Comparison of ENCODE assay signal across 19 cellular contexts in genomic region chr15:78681306-78682012, GRCh38.
DNase-seq lines count a peak whose midpoint lies in the region; ATAC-seq and TF ChIP-seq lines count a peak whose summit lies in the region.
"Had no signal": no experiment of that assay in that cellular context is flagged by ENCODE, and none has a peak within 500 bp of the region (broad histone marks: within the 10 kb centered on the region; RNA-seq: fewer than 3 reads in every experiment).

No MANE protein-coding gene starts in this region.

- no peak overlapping the region for H3K9ac ChIP-seq in Loucy (ENCODE audit: low read depth, low read length, poor library complexity, severe bottlenecking)

- no peak overlapping the region for H3K4me3 ChIP-seq in Loucy (ENCODE audit: low read length, poor library complexity, severe bottlenecking)
- H3K4me3 ChIP-seq: body of pancreas, Peyer's patch, psoas muscle, tibial nerve had no signal

- H4K20me1 ChIP-seq in Loucy (ENCODE audit: insufficient read depth, low read length, poor library complexity, severe bottlenecking): no peaks in the 10 kb centered on the region

- H3K36me3 ChIP-seq in Loucy (ENCODE audit: insufficient read depth, low read length): no peaks in the 10 kb centered on the region
- H3K36me3 ChIP-seq: Peyer's patch, tibial nerve had no signal

- no peaks in the 10 kb centered on the region for H3K79me2 ChIP-seq in Loucy (ENCODE audit: insufficient read depth, low read length)

- ATAC-seq in GM19351 (IDR thresholded peaks at IDR 0.05; ENCODE audit: unreplicated experiment) (no peak), HG02642 (IDR thresholded peaks at IDR 0.05; ENCODE audit: poor library complexity, unreplicated experiment) (no peak)
- ATAC-seq in stimulated activated naive B cell treated with anti-CD40 and anti-IgM and Interleukin-4, amounts not matched to agents 10 μg/mL and 1 μg/mL and 100 μg/mL, for 72 hours (replicated peaks): no peak
- ATAC-seq: body of pancreas, psoas muscle had no signal

- no peaks in the 10 kb centered on the region for H3K9me3 Mint-ChIP-seq in nephron
- no peaks in the 10 kb centered on the region for H3K9me3 Mint-ChIP-seq in stimulated activated naive B cell treated with anti-CD40 and anti-IgM and Interleukin-4, amounts not matched to agents 10 μg/mL and 1 μg/mL and 100 μg/mL, for 72 hours
- H3K9me3 Mint-ChIP-seq: activated naive CD8-positive, alpha-beta T cell treated with anti-CD3 and anti-CD28 coated beads for 36 hours; immature natural killer cell; stimulated activated effector memory CD8-positive, alpha-beta T cell treated with anti-CD3 and anti-CD28 coated beads, Interleukin-12 subunit alpha, Interleukin-12 subunit beta, amount 100 ng/mL, for 72 hours had no signal

- peak overlapping the region; percentile 22 for H3K4me2 ChIP-seq in Loucy (ENCODE audit: low read depth, low read length, poor library complexity, severe bottlenecking)

- H3K9me2 ChIP-seq in Loucy (replicated peaks; ENCODE audit: low read depth, low read length): no peaks in the 10 kb centered on the region

- no peaks in the 10 kb centered on the region for H3K9me3 ChIP-seq in Loucy (ENCODE audit: insufficient read depth, low read depth, low read length)
- H3K9me3 ChIP-seq: body of pancreas, Peyer's patch, psoas muscle, tibial nerve had no signal

- no peak overlapping the region for H2AFZ ChIP-seq in Loucy (ENCODE audit: low read length)

- H3K27ac Mint-ChIP-seq in nephron: peak overlapping the region; percentile 83 to 89 (median 89)
- H3K27ac Mint-ChIP-seq in stimulated activated naive B cell treated with anti-CD40 and anti-IgM and Interleukin-4, amounts not matched to agents 10 μg/mL and 1 μg/mL and 100 μg/mL, for 72 hours: no peak overlapping the region
- H3K27ac Mint-ChIP-seq: activated naive CD8-positive, alpha-beta T cell treated with anti-CD3 and anti-CD28 coated beads for 36 hours; immature natural killer cell; stimulated activated effector memory CD8-positive, alpha-beta T cell treated with anti-CD3 and anti-CD28 coated beads, Interleukin-12 subunit alpha, Interleukin-12 subunit beta, amount 100 ng/mL, for 72 hours had no signal

- DNase-seq in D341Med (ENCODE audit: low spot score) (peak; percentile 91), NCI-H82 (lab: John Stamatoyannopoulos, UW) (peak; percentile 99), DMS79 (lab: John Stamatoyannopoulos, UW) (no peak)
- DNase-seq in stimulated activated naive B cell treated with anti-CD40 and anti-IgM and Interleukin-4, amounts not matched to agents 10 μg/mL and 1 μg/mL and 100 μg/mL, for 72 hours: no peak
- DNase-seq: activated naive CD8-positive, alpha-beta T cell treated with anti-CD3 and anti-CD28 coated beads for 36 hours; activated T-cell treated with anti-CD3 and anti-CD28 coated beads, Interleukin-2, amount 50 U/mL, for 1 hour; body of pancreas; naive B cell; NCI-H1930; Peyer's patch; psoas muscle; SW 1271 had no signal

- peaks cover 11% of the 10 kb centered on the region for H3K27me3 Mint-ChIP-seq in nephron (ENCODE audit: low read depth)
- no peaks in the 10 kb centered on the region for H3K27me3 Mint-ChIP-seq in stimulated activated naive B cell treated with anti-CD40 and anti-IgM and Interleukin-4, amounts not matched to agents 10 μg/mL and 1 μg/mL and 100 μg/mL, for 72 hours
- H3K27me3 Mint-ChIP-seq: activated naive CD8-positive, alpha-beta T cell treated with anti-CD3 and anti-CD28 coated beads for 36 hours; naive B cell had no signal

- H3K4me3 Mint-ChIP-seq in nephron: peak overlapping the region in 1 of 3 experiments; percentile 4
- H3K4me3 Mint-ChIP-seq in stimulated activated naive B cell treated with anti-CD40 and anti-IgM and Interleukin-4, amounts not matched to agents 10 μg/mL and 1 μg/mL and 100 μg/mL, for 72 hours: no peak overlapping the region
- H3K4me3 Mint-ChIP-seq: activated naive CD8-positive, alpha-beta T cell treated with anti-CD3 and anti-CD28 coated beads for 36 hours; immature natural killer cell; naive B cell; stimulated activated effector memory CD8-positive, alpha-beta T cell treated with anti-CD3 and anti-CD28 coated beads, Interleukin-12 subunit alpha, Interleukin-12 subunit beta, amount 100 ng/mL, for 72 hours had no signal

- no peak for TF ChIP-seq CTCF in Loucy (conservative IDR thresholded peaks at IDR 0.05; ENCODE audit: low read length)
- no peak for TF ChIP-seq CTCF in nephron (IDR thresholded peaks at IDR 0.05; ENCODE audit: unreplicated experiment in 3 of 3)

- peaks cover 15% of the 10 kb centered on the region for H3K4me1 ChIP-seq in Loucy (ENCODE audit: insufficient read depth, low read length, poor library complexity, severe bottlenecking)
- H3K4me1 ChIP-seq: body of pancreas, Peyer's patch had no signal

- H3K36me3 Mint-ChIP-seq in nephron (ENCODE audit: low read depth): no peaks in the 10 kb centered on the region
- H3K36me3 Mint-ChIP-seq in stimulated activated naive B cell treated with anti-CD40 and anti-IgM and Interleukin-4, amounts not matched to agents 10 μg/mL and 1 μg/mL and 100 μg/mL, for 72 hours: no peaks in the 10 kb centered on the region
- H3K36me3 Mint-ChIP-seq: activated naive CD8-positive, alpha-beta T cell treated with anti-CD3 and anti-CD28 coated beads for 36 hours; immature natural killer cell; naive B cell; stimulated activated effector memory CD8-positive, alpha-beta T cell treated with anti-CD3 and anti-CD28 coated beads, Interleukin-12 subunit alpha, Interleukin-12 subunit beta, amount 100 ng/mL, for 72 hours had no signal

- no peaks in the 10 kb centered on the region for H3F3A ChIP-seq in Loucy (ENCODE audit: low read depth)

- peaks cover 55% of the 10 kb centered on the region for H3K4me1 Mint-ChIP-seq in nephron
- H3K4me1 Mint-ChIP-seq in stimulated activated naive B cell treated with anti-CD40 and anti-IgM and Interleukin-4, amounts not matched to agents 10 μg/mL and 1 μg/mL and 100 μg/mL, for 72 hours: peaks cover 9 to 10% of the 10 kb centered on the region in 2 donors
- H3K4me1 Mint-ChIP-seq: activated naive CD8-positive, alpha-beta T cell treated with anti-CD3 and anti-CD28 coated beads for 36 hours; immature natural killer cell; stimulated activated effector memory CD8-positive, alpha-beta T cell treated with anti-CD3 and anti-CD28 coated beads, Interleukin-12 subunit alpha, Interleukin-12 subunit beta, amount 100 ng/mL, for 72 hours had no signal

- H3K27me3 ChIP-seq in Loucy (ENCODE audit: insufficient read depth, low read length, poor library complexity, severe bottlenecking): no peaks in the 10 kb centered on the region
- H3K27me3 ChIP-seq: body of pancreas, Peyer's patch, tibial nerve had no signal

Comparison
In these comparisons a context has a peak if more than half of its experiments do, and no peak if none do; other contexts are left out.
1. DNase-seq: peak in D341Med (single experiment) and NCI-H82 (single experiment); none in DMS79 (single experiment) and stimulated activated naive B cell treated with anti-CD40 and anti-IgM and Interleukin-4, amounts not matched to agents 10 μg/mL and 1 μg/mL and 100 μg/mL, for 72 hours (single experiment).